14 cellular contexts compared by ENCODE assay signal in genomic region chr15:90933310-90933709, GRCh38. TPM values are rescaled to one million over a fixed set of nuclear protein-coding genes. Genes with fewer than 3 reads are reported as not detected.
DNase-seq lines count a peak whose midpoint lies in the region; ATAC-seq, FAIRE-seq and TF ChIP-seq lines count a peak whose summit lies in the region.
"Had no signal": no experiment of that assay in that cellular context is flagged by ENCODE, and none has a peak within 500 bp of the region (broad histone marks: within the 10 kb centered on the region; RNA-seq: fewer than 3 reads in every experiment).

No MANE protein-coding gene starts in this region.

- FAIRE-seq in GM12891 (lab: Jason Lieb, UNC) = no peak
- FAIRE-seq in urothelium cell line (lab: Jason Lieb, UNC) = no peak

- peaks cover 43% of the 10 kb centered on the region for H3K4me1 Mint-ChIP-seq in activated naive CD8-positive, alpha-beta T cell (ENCODE audit: low read depth)
- peaks cover 63% of the 10 kb centered on the region for H3K4me1 Mint-ChIP-seq in activated naive CD8-positive, alpha-beta T cell treated with anti-CD3 and anti-CD28 coated beads, Interleukin-2, amount 50 U/mL, for 24 hours
- H3K4me1 Mint-ChIP-seq in T-helper 17 cell = peaks cover 34% of the 10 kb centered on the region
- H3K4me1 Mint-ChIP-seq in stimulated activated memory B cell treated with anti-CD40 and anti-IgM and Interleukin-4, amounts not matched to agents 10 μg/mL and 1 μg/mL and 100 μg/mL, for 72 hours = peaks cover 48% of the 10 kb centered on the region

- no peak overlapping the region for H3K4me3 ChIP-seq in dorsolateral prefrontal cortex
- no peak overlapping the region for H3K4me3 ChIP-seq in PC-3 (ENCODE audit: low read length)

- H3K4me1 ChIP-seq in PC-3 (ENCODE audit: insufficient read depth, low read length) = peaks cover 39% of the 10 kb centered on the region

- TF ChIP-seq POLR2A in GM12891 (IDR thresholded peaks at IDR 0.05; ENCODE audit: low read depth, low read length) = no peak

- no peaks in the 10 kb centered on the region for H3F3A ChIP-seq in PC-3 (ENCODE audit: low read length, unreplicated experiment)

- H3K9me3 Mint-ChIP-seq in activated naive CD8-positive, alpha-beta T cell (ENCODE audit: low read depth) = no peaks in the 10 kb centered on the region
- H3K9me3 Mint-ChIP-seq in activated naive CD8-positive, alpha-beta T cell treated with anti-CD3 and anti-CD28 coated beads, Interleukin-2, amount 50 U/mL, for 24 hours = no peaks in the 10 kb centered on the region
- no peaks in the 10 kb centered on the region for H3K9me3 Mint-ChIP-seq in stimulated activated memory B cell treated with anti-CD40 and anti-IgM and Interleukin-4, amounts not matched to agents 10 μg/mL and 1 μg/mL and 100 μg/mL, for 72 hours

- no peak overlapping the region for H2AFZ ChIP-seq in PC-3 (ENCODE audit: low read length)

- H3K79me2 ChIP-seq in PC-3 (ENCODE audit: low read length) = peaks cover 23% of the 10 kb centered on the region

- H3K27ac Mint-ChIP-seq in activated naive CD8-positive, alpha-beta T cell = no peak overlapping the region
- no peak overlapping the region for H3K27ac Mint-ChIP-seq in activated naive CD8-positive, alpha-beta T cell treated with anti-CD3 and anti-CD28 coated beads, Interleukin-2, amount 50 U/mL, for 24 hours
- no peak overlapping the region for H3K27ac Mint-ChIP-seq in T-helper 17 cell
- peak overlapping the region; percentile 96 for H3K27ac Mint-ChIP-seq in stimulated activated memory B cell treated with anti-CD40 and anti-IgM and Interleukin-4, amounts not matched to agents 10 μg/mL and 1 μg/mL and 100 μg/mL, for 72 hours

- peak overlapping the region in 48 of 59 donors; percentile 73 to 98 (median 94) for H3K27ac ChIP-seq in dorsolateral prefrontal cortex
- no peak overlapping the region for H3K27ac ChIP-seq in PC-3 (ENCODE audit: low read length)

- BruUV-seq in PC-3 (replicated peaks; lab: Mats Ljungman, UMichigan) = no TSS peak

- DNase-seq in activated naive CD8-positive, alpha-beta T cell treated with anti-CD3 and anti-CD28 coated beads, Interleukin-2, amount 50 U/mL, for 24 hours = no peak
- DNase-seq in T-helper 17 cell = no peak
- DNase-seq in dorsolateral prefrontal cortex = no peak
- DNase-seq in PC-3 = no peak
- DNase-seq in GM12891 (ENCODE audit: insufficient read length, low spot score) = no peak
- DNase-seq in urothelium cell line (ENCODE audit: low spot score) = no peak
- DNase-seq: activated CD4-positive, alpha-beta T cell treated with anti-CD3 and anti-CD28 coated beads for 48 hours; NCI-H1105; NCI-H2171 treated with DMSO at 0.1 percent for 48 hours; RPMI8226 had no signal

- ATAC-seq in activated naive CD8-positive, alpha-beta T cell treated with anti-CD3 and anti-CD28 coated beads, Interleukin-2, amount 50 U/mL, for 24 hours = no peak
- ATAC-seq in T-helper 17 cell (no peak), PC-3 (no peak)
- ATAC-seq in stimulated activated memory B cell treated with anti-CD40 and anti-IgM and Interleukin-4, amounts not matched to agents 10 μg/mL and 1 μg/mL and 100 μg/mL, for 72 hours = no peak
- ATAC-seq: left lobe of liver, psoas muscle had no signal

- POLR2A ChIA-PET in PC-3 (lab: Charles Lee; ENCODE audit: unreplicated experiment) = no interaction called here

- intact Hi-C loops in dorsolateral prefrontal cortex (cut with DNase I) = loop anchor here (5.0 to 10.0 kb wide), 2 partner anchors 219 to 286 kb away; partner anchors contain the start of gene BLM (in 1 of the 2)
- intact Hi-C loops in PC-3 (cut with micrococcal nuclease) = loop anchor here (5.0 to 10.0 kb wide), 2 partner anchors 59 to 101 kb away; partner anchors contain the start of gene PRC1

- CTCF ChIA-PET in PC-3 (lab: Charles Lee) = interaction anchor here (0.7 kb wide), 1 partner anchor 421 kb away, joined by 3 read pairs; no protein-coding TSS in a partner anchor

- 0 out of 2 replicates have a peak, but pooled peaks cover 2% of the 10 kb centered on the region for H3K36me3 ChIP-seq in PC-3 (ENCODE audit: low read depth, low read length)

- no peaks in the 10 kb centered on the region for H3K9me3 ChIP-seq in T-helper 17 cell (ENCODE audit: control insufficient read depth, low read length, poor library complexity, severe bottlenecking)
- H3K9me3 ChIP-seq in PC-3 (ENCODE audit: low read length) = no peaks in the 10 kb centered on the region
- H3K9me3 ChIP-seq: psoas muscle had no signal

- H3K9ac ChIP-seq in PC-3 (ENCODE audit: low read length) = no peak overlapping the region

- no peak for TF ChIP-seq CTCF in dorsolateral prefrontal cortex (IDR thresholded peaks at IDR 0.05 in 54 of 56, conservative IDR thresholded peaks at IDR 0.05 in 2 of 56; ENCODE audit: low read depth in 1 of 56, partially characterized antibody in 56 of 56)
- no peak for TF ChIP-seq CTCF in PC-3 (conservative IDR thresholded peaks at IDR 0.05; ENCODE audit: low read depth, low read length)

- no peaks in the 10 kb centered on the region for H3K27me3 Mint-ChIP-seq in activated naive CD8-positive, alpha-beta T cell
- H3K27me3 Mint-ChIP-seq in activated naive CD8-positive, alpha-beta T cell treated with anti-CD3 and anti-CD28 coated beads, Interleukin-2, amount 50 U/mL, for 24 hours = no peaks in the 10 kb centered on the region
- H3K27me3 Mint-ChIP-seq in T-helper 17 cell = no peaks in the 10 kb centered on the region
- no peaks in the 10 kb centered on the region for H3K27me3 Mint-ChIP-seq in stimulated activated memory B cell treated with anti-CD40 and anti-IgM and Interleukin-4, amounts not matched to agents 10 μg/mL and 1 μg/mL and 100 μg/mL, for 72 hours

- peaks cover 3% of the 10 kb centered on the region for H3K36me3 Mint-ChIP-seq in activated naive CD8-positive, alpha-beta T cell
- H3K36me3 Mint-ChIP-seq in activated naive CD8-positive, alpha-beta T cell treated with anti-CD3 and anti-CD28 coated beads, Interleukin-2, amount 50 U/mL, for 24 hours (ENCODE audit: low read depth) = peaks cover 1% of the 10 kb centered on the region
- H3K36me3 Mint-ChIP-seq in T-helper 17 cell (ENCODE audit: low read depth) = no peaks in the 10 kb centered on the region
- peaks cover 9% of the 10 kb centered on the region for H3K36me3 Mint-ChIP-seq in stimulated activated memory B cell treated with anti-CD40 and anti-IgM and Interleukin-4, amounts not matched to agents 10 μg/mL and 1 μg/mL and 100 μg/mL, for 72 hours

- H3K9me2 ChIP-seq in PC-3 (replicated peaks; ENCODE audit: low read length) = no peaks in the 10 kb centered on the region

- peak overlapping the region; percentile 63 for H3K4me3 Mint-ChIP-seq in activated naive CD8-positive, alpha-beta T cell
- no peak overlapping the region for H3K4me3 Mint-ChIP-seq in activated naive CD8-positive, alpha-beta T cell treated with anti-CD3 and anti-CD28 coated beads, Interleukin-2, amount 50 U/mL, for 24 hours
- peak overlapping the region; percentile 39 for H3K4me3 Mint-ChIP-seq in T-helper 17 cell
- H3K4me3 Mint-ChIP-seq in stimulated activated memory B cell treated with anti-CD40 and anti-IgM and Interleukin-4, amounts not matched to agents 10 μg/mL and 1 μg/mL and 100 μg/mL, for 72 hours = no peak overlapping the region

- no peak overlapping the region for H3K4me2 ChIP-seq in PC-3 (ENCODE audit: low read length)

- no peaks in the 10 kb centered on the region for H4K20me1 ChIP-seq in PC-3 (ENCODE audit: low read length)

- no peaks in the 10 kb centered on the region for H3K27me3 ChIP-seq in dorsolateral prefrontal cortex
- H3K27me3 ChIP-seq in PC-3 (ENCODE audit: low read length) = no peaks in the 10 kb centered on the region

TF ChIP-seq in GM12891, 5 proteins besides CTCF, POLR2A, EP300 and RAD21:
- no peak for TF ChIP-seq TAF1 (IDR thresholded peaks at IDR 0.05; ENCODE audit: low read depth, low read length)

RNA-seq across cellular contexts. Expression of gene HDDC3, which starts 1.0 kb away (rescaled TPM):
- 10 to 100 TPM; 11.1 to 12.9 TPM for total RNA-seq in T-helper 17 cell
- total RNA-seq in dorsolateral prefrontal cortex = 10 to 100 TPM in 119 of 120 experiments, 1 to 10 TPM in 1; 8.6 to 40.8 (median 20.2) TPM
- 18.5 and 19.6 TPM in 2 replicates for total RNA-seq in PC-3 (2014; rRNA removed)
- polyA plus RNA-seq in GM12891 (2012; ENCODE audit: low read depth, missing spikeins) = 16.1 TPM

RNA-seq across cellular contexts. Expression of gene UNC45A, which starts 1.8 kb away (rescaled TPM):
- total RNA-seq in T-helper 17 cell (10 to 100 TPM; 36.9 to 38.3 TPM), dorsolateral prefrontal cortex (10 to 100 TPM; 35.1 to 68.4 (median 47.2) TPM), PC-3 (2014; rRNA removed) (68.4 and 73.7 TPM in 2 replicates)
- 29.4 TPM for polyA plus RNA-seq in GM12891 (2012; ENCODE audit: low read depth, missing spikeins)

RNA-seq across cellular contexts. Expression of gene RCCD1, which starts 21.4 kb away (rescaled TPM):
- 1 to 10 TPM; 3.7 to 5.3 TPM for total RNA-seq in T-helper 17 cell
- total RNA-seq in dorsolateral prefrontal cortex = 10 to 100 TPM; 10.6 to 28.2 (median 18.0) TPM
- total RNA-seq in PC-3 (2014; rRNA removed) = 9.2 and 11.7 TPM in 2 replicates
- 11.4 TPM for polyA plus RNA-seq in GM12891 (2012; ENCODE audit: low read depth, missing spikeins)

RNA-seq across cellular contexts. Expression of gene MAN2A2, which starts 30.2 kb away (rescaled TPM):
- total RNA-seq in T-helper 17 cell (100 to 1,000 TPM; 159 to 186 TPM), dorsolateral prefrontal cortex (100 to 1,000 TPM; 152 to 468 (median 226) TPM), PC-3 (2014; rRNA removed) (19.8 and 26.3 TPM in 2 replicates)
- 43.2 TPM for polyA plus RNA-seq in GM12891 (2012; ENCODE audit: low read depth, missing spikeins)

RNA-seq across cellular contexts. Expression of gene FES, which starts 49.0 kb away (rescaled TPM):
- total RNA-seq in T-helper 17 cell (10 to 100 TPM in 1 of 2 donors, 1 to 10 TPM in 1; 6.0 to 12.7 TPM), dorsolateral prefrontal cortex (10 to 100 TPM in 95 of 120 experiments, 1 to 10 TPM in 25; 5.3 to 39.5 (median 13.8) TPM), PC-3 (2014; rRNA removed) (2.8 and 11.5 TPM in 2 replicates)
- 9.3 TPM for polyA plus RNA-seq in GM12891 (2012; ENCODE audit: low read depth, missing spikeins)

Comparison
In these comparisons a context has a peak if more than half of its experiments do, and no peak if none do; other contexts are left out.
1. H3K4me3 Mint-ChIP-seq: peak in activated naive CD8-positive, alpha-beta T cell (single experiment) and T-helper 17 cell (single experiment); none in activated naive CD8-positive, alpha-beta T cell treated with anti-CD3 and anti-CD28 coated beads, Interleukin-2, amount 50 U/mL, for 24 hours (single experiment) and stimulated activated memory B cell treated with anti-CD40 and anti-IgM and Interleukin-4, amounts not matched to agents 10 μg/mL and 1 μg/mL and 100 μg/mL, for 72 hours (single experiment).